Comparison of ENCODE assay signal across 8 cellular contexts in the genomic region with DNA sequence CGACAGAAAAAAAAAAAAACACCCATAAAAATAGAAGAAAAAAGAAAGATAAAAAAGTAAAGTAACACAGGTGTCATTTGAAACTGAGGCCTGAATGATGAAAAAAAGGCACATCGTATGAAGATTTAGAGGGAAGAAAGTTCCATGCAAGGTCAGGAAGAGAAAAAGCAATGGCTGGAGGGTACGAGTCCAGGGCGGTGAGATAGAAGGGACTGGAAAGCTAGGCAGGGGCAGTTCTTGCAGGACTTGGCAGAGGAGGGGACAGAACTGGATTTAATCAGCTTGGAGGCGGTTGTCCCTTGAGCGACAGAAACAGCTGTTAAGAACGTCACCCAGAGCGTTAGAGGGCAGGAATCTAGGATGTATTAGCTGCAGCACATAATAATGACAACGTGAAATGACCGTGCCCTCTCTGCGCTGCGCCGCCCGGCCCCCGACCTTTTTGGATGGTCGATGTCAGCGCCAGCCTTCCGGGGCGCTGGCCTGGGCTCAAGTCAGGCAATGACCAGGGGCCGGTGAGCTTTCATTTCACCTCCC. TPM values are rescaled to one million over a fixed set of nuclear protein-coding genes. Genes with fewer than 3 reads are reported as not detected.
DNase-seq lines count a peak whose midpoint lies in the region; ATAC-seq and TF ChIP-seq lines count a peak whose summit lies in the region.

No MANE protein-coding gene starts in this region.

- peak overlapping the region; percentile 84; the same call in 1 of the 2 replicates for H3K27ac ChIP-seq in GM23338 (ENCODE audit: low read depth)

- H3K27ac Mint-ChIP-seq in GM23338 = peak overlapping the region; percentile 90
- H3K27ac Mint-ChIP-seq in natural killer cell treated with Interleukin-12 subunit alpha and Interleukin-12 subunit beta and Interleukin-15 and Interleukin-18, amount 100 ng/mL, for 72 hours = peak overlapping the region; percentile 77 to 80

- no peaks in the 10 kb centered on the region for H3K36me3 ChIP-seq in GM23338 (ENCODE audit: insufficient read depth)

- peak overlapping the region; percentile 97 for H2AFZ ChIP-seq in GM23338

- DNase-seq in DMS 273 (lab: John Stamatoyannopoulos, UW; ENCODE audit: unreplicated experiment) (peak; percentile 54), DMS 273 treated with DMSO at 0.1 percent for 48 hours (lab: John Stamatoyannopoulos, UW) (no peak), GM23338 (ENCODE audit: low spot score) (peak; percentile 62), M059J (ENCODE audit: low read depth) (peak; percentile 48), fibroblast of mammary gland (ENCODE audit: low read depth) (peak; percentile 30)
- peak; percentile 15 for DNase-seq in activated CD4-positive, alpha-beta T cell treated with anti-CD3 and anti-CD28 coated beads, Interleukin-2, amount 50 U/mL, for 48 hours
- no peak for DNase-seq in natural killer cell treated with Interleukin-12 subunit alpha and Interleukin-12 subunit beta and Interleukin-15 and Interleukin-18, amount 100 ng/mL, for 72 hours (ENCODE audit: low spot score)
- DNase-seq in NK-92 treated with Interleukin-12 subunit alpha and Interleukin-12 subunit beta, amount 100 ng/mL, for 24 hours (lab: John Stamatoyannopoulos, UW) = no peak

- H4K20me1 ChIP-seq in GM23338 (replicated peaks; ENCODE audit: insufficient read depth) = peaks cover 20% of the 10 kb centered on the region

- no peak for TF ChIP-seq CTCF in GM23338 (conservative IDR thresholded peaks at IDR 0.05; ENCODE audit: low read depth in 2 of 2)
- TF ChIP-seq CTCF in fibroblast of mammary gland (conservative IDR thresholded peaks at IDR 0.05; ENCODE audit: control insufficient read depth, insufficient read depth, low read depth, low read length) = no peak

- peak overlapping the region; percentile 84 for H3K4me2 ChIP-seq in GM23338

- peak overlapping the region; percentile 90 for H3K4me3 Mint-ChIP-seq in GM23338
- peak overlapping the region; percentile 94 for H3K4me3 Mint-ChIP-seq in natural killer cell treated with Interleukin-12 subunit alpha and Interleukin-12 subunit beta and Interleukin-15 and Interleukin-18, amount 100 ng/mL, for 72 hours

- peaks cover 12% of the 10 kb centered on the region for H3K27me3 Mint-ChIP-seq in GM23338 (ENCODE audit: insufficient read depth, low read depth, poor library complexity)
- H3K27me3 Mint-ChIP-seq in natural killer cell treated with Interleukin-12 subunit alpha and Interleukin-12 subunit beta and Interleukin-15 and Interleukin-18, amount 100 ng/mL, for 72 hours = no peaks in the 10 kb centered on the region

- no peaks in the 10 kb centered on the region for H3K27me3 ChIP-seq in GM23338 (ENCODE audit: insufficient read depth)

- ATAC-seq in GM23338 = peak; percentile 50
- peak; percentile 48 to 66 for ATAC-seq in natural killer cell treated with Interleukin-12 subunit alpha and Interleukin-12 subunit beta and Interleukin-15 and Interleukin-18, amount 100 ng/mL, for 72 hours

- H3K79me2 ChIP-seq in GM23338 (replicated peaks; ENCODE audit: insufficient read depth) = peaks cover 42% of the 10 kb centered on the region

- H3K4me1 ChIP-seq in GM23338 (ENCODE audit: insufficient read depth) = peaks cover 12% of the 10 kb centered on the region

- no peaks in the 10 kb centered on the region; the same call in 1 of the 3 replicates for H3K9me3 Mint-ChIP-seq in GM23338
- H3K9me3 Mint-ChIP-seq in natural killer cell treated with Interleukin-12 subunit alpha and Interleukin-12 subunit beta and Interleukin-15 and Interleukin-18, amount 100 ng/mL, for 72 hours = no peaks in the 10 kb centered on the region

- H3K4me3 ChIP-seq in GM23338 (peak overlapping the region; percentile 78), fibroblast of mammary gland (ENCODE audit: control insufficient read depth, low read depth, low read length) (peak overlapping the region; percentile 53)

- peaks cover 18% of the 10 kb centered on the region for H3K36me3 Mint-ChIP-seq in GM23338 (ENCODE audit: low read depth)
- H3K36me3 Mint-ChIP-seq in natural killer cell treated with Interleukin-12 subunit alpha and Interleukin-12 subunit beta and Interleukin-15 and Interleukin-18, amount 100 ng/mL, for 72 hours = no peaks in the 10 kb centered on the region

- H3K9me2 ChIP-seq in GM23338 (ENCODE audit: insufficient read depth) = no peaks in the 10 kb centered on the region

- H3F3A ChIP-seq in GM23338 (replicated peaks; ENCODE audit: low read depth) = peaks cover 20% of the 10 kb centered on the region; the same call in 1 of the 2 replicates

- peaks cover 29% of the 10 kb centered on the region for H3K4me1 Mint-ChIP-seq in GM23338
- peaks cover 13 to 17% of the 10 kb centered on the region in 2 donors for H3K4me1 Mint-ChIP-seq in natural killer cell treated with Interleukin-12 subunit alpha and Interleukin-12 subunit beta and Interleukin-15 and Interleukin-18, amount 100 ng/mL, for 72 hours (ENCODE audit: low read depth in 2 of 2)

TF ChIP-seq in GM23338, 12 proteins besides CTCF, POLR2A, EP300 and RAD21:
- TF ChIP-seq, protein P1, sequence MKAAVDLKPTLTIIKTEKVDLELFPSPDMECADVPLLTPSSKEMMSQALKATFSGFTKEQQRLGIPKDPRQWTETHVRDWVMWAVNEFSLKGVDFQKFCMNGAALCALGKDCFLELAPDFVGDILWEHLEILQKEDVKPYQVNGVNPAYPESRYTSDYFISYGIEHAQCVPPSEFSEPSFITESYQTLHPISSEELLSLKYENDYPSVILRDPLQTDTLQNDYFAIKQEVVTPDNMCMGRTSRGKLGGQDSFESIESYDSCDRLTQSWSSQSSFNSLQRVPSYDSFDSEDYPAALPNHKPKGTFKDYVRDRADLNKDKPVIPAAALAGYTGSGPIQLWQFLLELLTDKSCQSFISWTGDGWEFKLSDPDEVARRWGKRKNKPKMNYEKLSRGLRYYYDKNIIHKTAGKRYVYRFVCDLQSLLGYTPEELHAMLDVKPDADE (IDR thresholded peaks at IDR 0.05) = no peak
TF ChIP-seq in GM23338: peak in this region for 0.

RNA-seq across cellular contexts. Expression of a gene that starts 0.6 kb away (rescaled TPM):
- 30.4 and 36.0 TPM in 2 replicates for total RNA-seq in GM23338 (2014; rRNA removed; shearing (Covaris generic))
- 11.2 and 15.0 TPM in 2 replicates for polyA plus RNA-seq in GM23338 (2016; fragmentation: Nextera tagmentation; extraction: Ambion mirVana)
- 6.3 and 8.3 TPM in 2 replicates for total RNA-seq in M059J (2014; rRNA removed; shearing (Covaris generic))
- 10 to 100 TPM in 1 of 2 donors, 1 to 10 TPM in 1; 9.7 to 25.9 TPM for total RNA-seq in natural killer cell treated with Interleukin-12 subunit alpha and Interleukin-12 subunit beta and Interleukin-15 and Interleukin-18, amount 100 ng/mL, for 72 hours

RNA-seq across cellular contexts. Expression of a gene that starts 42.5 kb away (rescaled TPM):
- 0.14 and 0.47 TPM in 2 replicates for total RNA-seq in GM23338 (2014; rRNA removed; shearing (Covaris generic))
- polyA plus RNA-seq in GM23338 (2016; fragmentation: Nextera tagmentation; extraction: Ambion mirVana) = 0.36 and 1.5 TPM in 2 replicates
- 0.25 TPM in 1 of 2 replicates, not detected in the other for total RNA-seq in M059J (2014; rRNA removed; shearing (Covaris generic))
- under 1 TPM; 0.17 to 0.43 TPM for total RNA-seq in natural killer cell treated with Interleukin-12 subunit alpha and Interleukin-12 subunit beta and Interleukin-15 and Interleukin-18, amount 100 ng/mL, for 72 hours

Comparison
In these comparisons a context has a peak if more than half of its experiments do, and no peak if none do; other contexts are left out.
1. DNase-seq: peak in DMS 273 (single experiment), GM23338 (single experiment), M059J (single experiment), activated CD4-positive, alpha-beta T cell treated with anti-CD3 and anti-CD28 coated beads, Interleukin-2, amount 50 U/mL, for 48 hours (2 of 2) and fibroblast of mammary gland (single experiment); none in DMS 273 treated with DMSO at 0.1 percent for 48 hours (single experiment), natural killer cell treated with Interleukin-12 subunit alpha and Interleukin-12 subunit beta and Interleukin-15 and Interleukin-18, amount 100 ng/mL, for 72 hours (single experiment) and NK-92 treated with Interleukin-12 subunit alpha and Interleukin-12 subunit beta, amount 100 ng/mL, for 24 hours (single experiment).